1 cellular context compared by ENCODE assay signal in the genomic region with DNA sequence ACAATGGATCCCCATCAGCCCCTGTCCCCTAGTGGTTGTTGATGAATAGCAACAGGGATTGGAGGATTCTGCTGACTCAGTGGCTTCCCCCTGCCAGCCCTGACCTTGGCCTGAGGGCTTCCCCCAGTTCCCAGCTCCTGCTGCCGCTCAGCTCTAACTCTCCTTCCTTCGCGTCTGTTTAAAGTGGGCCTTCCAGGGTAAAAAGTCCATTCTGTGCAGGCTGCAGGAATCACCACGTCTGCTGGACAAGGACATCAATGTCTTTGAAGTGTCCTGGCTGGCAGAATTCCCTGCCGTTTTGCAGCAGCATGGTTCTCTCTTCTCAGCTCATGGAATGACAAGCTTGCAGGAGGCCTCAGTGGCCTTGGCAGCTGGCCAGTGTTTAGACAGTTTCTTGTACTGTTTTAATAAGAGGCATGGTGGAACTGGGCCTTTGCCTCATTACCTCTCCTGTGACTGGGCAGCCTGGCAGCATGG.
TF ChIP-seq lines count a peak whose summit lies in the region.

No MANE protein-coding gene starts in this region.

TF ChIP-seq in HepG2, 621 proteins besides CTCF, POLR2A, EP300 and RAD21 (continued from another document):
- TF ChIP-seq ZEB1 (IDR thresholded peaks at IDR 0.05; ENCODE audit: insufficient replicate concordance, low read depth): no peak
- no peak for TF ChIP-seq ZNF354B (CRISPR knock-in tag; IDR thresholded peaks at IDR 0.05)
- TF ChIP-seq SAP130 (CRISPR knock-in tag; IDR thresholded peaks at IDR 0.05; ENCODE audit: low read depth): peak; percentile 57
- 0 out of 2 replicates have a peak, but pooled peaks have one; percentile 19 for TF ChIP-seq ZNF143 (CRISPR knock-in tag; IDR thresholded peaks at IDR 0.05)
- no peak; the same call in 1 of the 2 replicates for TF ChIP-seq ZNF556 (CRISPR knock-in tag; IDR thresholded peaks at IDR 0.05; ENCODE audit: borderline replicate concordance)
- TF ChIP-seq AGO1 (IDR thresholded peaks at IDR 0.05; ENCODE audit: low read depth, low read length, poor library complexity, severe bottlenecking): no peak
- TF ChIP-seq TEAD3 (CRISPR knock-in tag; optimal IDR thresholded peaks at IDR 0.05; ENCODE audit: borderline replicate concordance): peak; percentile 94
- no peak for TF ChIP-seq ZNF660 (CRISPR knock-in tag; IDR thresholded peaks at IDR 0.05; ENCODE audit: borderline replicate concordance, low read depth)
- TF ChIP-seq AKAP8 (CRISPR knock-in tag; IDR thresholded peaks at IDR 0.05): no peak
- TF ChIP-seq RBM39 (IDR thresholded peaks at IDR 0.05; ENCODE audit: low read depth, low read length, poor library complexity, severe bottlenecking): no peak
- TF ChIP-seq, protein P1, sequence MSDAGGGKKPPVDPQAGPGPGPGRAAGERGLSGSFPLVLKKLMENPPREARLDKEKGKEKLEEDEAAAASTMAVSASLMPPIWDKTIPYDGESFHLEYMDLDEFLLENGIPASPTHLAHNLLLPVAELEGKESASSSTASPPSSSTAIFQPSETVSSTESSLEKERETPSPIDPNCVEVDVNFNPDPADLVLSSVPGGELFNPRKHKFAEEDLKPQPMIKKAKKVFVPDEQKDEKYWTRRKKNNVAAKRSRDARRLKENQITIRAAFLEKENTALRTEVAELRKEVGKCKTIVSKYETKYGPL (CRISPR knock-in tag; IDR thresholded peaks at IDR 0.05): peak; percentile 39; the same call in 1 of the 2 replicates
- TF ChIP-seq CHCHD3 (CRISPR knock-in tag; IDR thresholded peaks at IDR 0.05): no peak
- no peak for TF ChIP-seq ZNF549 (CRISPR knock-in tag; IDR thresholded peaks at IDR 0.05)
- no peak for TF ChIP-seq ZNF333 (CRISPR knock-in tag; IDR thresholded peaks at IDR 0.05; ENCODE audit: borderline replicate concordance)
- no peak for TF ChIP-seq ZNF496 (CRISPR knock-in tag; IDR thresholded peaks at IDR 0.05; ENCODE audit: insufficient replicate concordance)
- TF ChIP-seq, protein P2, sequence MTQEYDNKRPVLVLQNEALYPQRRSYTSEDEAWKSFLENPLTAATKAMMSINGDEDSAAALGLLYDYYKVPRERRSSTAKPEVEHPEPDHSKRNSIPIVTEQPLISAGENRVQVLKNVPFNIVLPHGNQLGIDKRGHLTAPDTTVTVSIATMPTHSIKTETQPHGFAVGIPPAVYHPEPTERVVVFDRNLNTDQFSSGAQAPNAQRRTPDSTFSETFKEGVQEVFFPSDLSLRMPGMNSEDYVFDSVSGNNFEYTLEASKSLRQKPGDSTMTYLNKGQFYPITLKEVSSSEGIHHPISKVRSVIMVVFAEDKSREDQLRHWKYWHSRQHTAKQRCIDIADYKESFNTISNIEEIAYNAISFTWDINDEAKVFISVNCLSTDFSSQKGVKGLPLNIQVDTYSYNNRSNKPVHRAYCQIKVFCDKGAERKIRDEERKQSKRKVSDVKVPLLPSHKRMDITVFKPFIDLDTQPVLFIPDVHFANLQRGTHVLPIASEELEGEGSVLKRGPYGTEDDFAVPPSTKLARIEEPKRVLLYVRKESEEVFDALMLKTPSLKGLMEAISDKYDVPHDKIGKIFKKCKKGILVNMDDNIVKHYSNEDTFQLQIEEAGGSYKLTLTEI (CRISPR knock-in tag; conservative IDR thresholded peaks at IDR 0.05): no peak
- no peak for TF ChIP-seq ZNF674 (CRISPR knock-in tag; IDR thresholded peaks at IDR 0.05; ENCODE audit: low read depth)
- no peak for TF ChIP-seq ZNF343 (CRISPR knock-in tag; IDR thresholded peaks at IDR 0.05)
- TF ChIP-seq PHB2 (IDR thresholded peaks at IDR 0.05; ENCODE audit: partially characterized antibody): no peak
- TF ChIP-seq, protein P3, sequence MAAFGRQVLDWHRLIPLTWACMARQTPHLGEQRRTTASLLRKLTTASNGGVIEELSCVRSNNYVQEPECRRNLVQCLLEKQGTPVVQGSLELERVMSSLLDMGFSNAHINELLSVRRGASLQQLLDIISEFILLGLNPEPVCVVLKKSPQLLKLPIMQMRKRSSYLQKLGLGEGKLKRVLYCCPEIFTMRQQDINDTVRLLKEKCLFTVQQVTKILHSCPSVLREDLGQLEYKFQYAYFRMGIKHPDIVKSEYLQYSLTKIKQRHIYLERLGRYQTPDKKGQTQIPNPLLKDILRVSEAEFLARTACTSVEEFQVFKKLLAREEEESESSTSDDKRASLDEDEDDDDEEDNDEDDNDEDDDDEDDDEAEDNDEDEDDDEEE (CRISPR knock-in tag; IDR thresholded peaks at IDR 0.05): peak; percentile 82; the same call in 1 of the 2 replicates
- TF ChIP-seq ZNF44 (CRISPR knock-in tag; IDR thresholded peaks at IDR 0.05): 0 out of 2 replicates have a peak, but pooled peaks have one; percentile 44
- no peak for TF ChIP-seq ZNF547 (CRISPR knock-in tag; IDR thresholded peaks at IDR 0.05)
- TF ChIP-seq SMAD3 (CRISPR knock-in tag; IDR thresholded peaks at IDR 0.05): no peak
- TF ChIP-seq, protein P4, sequence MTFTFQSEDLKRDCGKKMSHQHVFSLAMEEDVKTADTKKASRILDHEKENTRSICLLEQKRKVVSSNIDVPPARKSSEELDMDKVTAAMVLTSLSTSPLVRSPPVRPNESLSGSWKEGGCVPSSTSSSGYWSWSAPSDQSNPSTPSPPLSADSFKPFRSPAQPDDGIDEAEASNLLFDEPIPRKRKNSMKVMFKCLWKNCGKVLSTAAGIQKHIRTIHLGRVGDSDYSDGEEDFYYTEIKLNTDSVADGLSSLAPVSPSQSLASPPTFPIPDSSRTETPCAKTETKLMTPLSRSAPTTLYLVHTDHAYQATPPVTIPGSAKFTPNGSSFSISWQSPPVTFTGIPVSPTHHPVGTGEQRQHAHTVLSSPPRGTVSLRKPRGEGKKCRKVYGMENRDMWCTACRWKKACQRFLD (CRISPR knock-in tag; IDR thresholded peaks at IDR 0.05; ENCODE audit: borderline replicate concordance): peak; percentile 74
- no peak for TF ChIP-seq PHF20 (CRISPR knock-in tag; IDR thresholded peaks at IDR 0.05)
- TF ChIP-seq NR2F2 (IDR thresholded peaks at IDR 0.05; ENCODE audit: borderline replicate concordance, low read depth): peak; percentile 60; the same call in 1 of the 2 replicates
- peak; percentile 54; the same call in 1 of the 2 replicates for TF ChIP-seq MYC (CRISPR knock-in tag; IDR thresholded peaks at IDR 0.05; ENCODE audit: borderline replicate concordance)
- TF ChIP-seq MIER3 (CRISPR knock-in tag; IDR thresholded peaks at IDR 0.05; ENCODE audit: borderline replicate concordance): peak; percentile 43; the same call in 1 of the 2 replicates
- TF ChIP-seq KDM6A (CRISPR knock-in tag; IDR thresholded peaks at IDR 0.05; ENCODE audit: low read depth): peak; percentile 69
- TF ChIP-seq, protein P5, sequence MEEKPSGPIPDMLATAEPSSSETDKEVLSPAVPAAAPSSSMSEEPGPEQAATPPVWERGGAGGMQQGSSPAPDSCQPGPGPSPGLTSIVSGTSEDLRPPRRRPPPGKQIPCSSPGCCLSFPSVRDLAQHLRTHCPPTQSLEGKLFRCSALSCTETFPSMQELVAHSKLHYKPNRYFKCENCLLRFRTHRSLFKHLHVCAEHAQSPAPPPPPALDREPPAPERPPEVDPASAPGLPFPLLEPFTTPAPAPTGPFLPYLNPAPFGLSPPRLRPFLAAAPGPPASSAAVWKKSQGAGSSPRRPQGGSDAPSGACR (CRISPR knock-in tag; IDR thresholded peaks at IDR 0.05): no peak
